In genomic region chr3:100804631-100805030, GRCh38 we compare ENCODE assay signal across 36 cellular contexts.
"Had no signal": no experiment of that assay in that cellular context is flagged by ENCODE, and none has a peak within 500 bp of the region (broad histone marks: within the 10 kb centered on the region; RNA-seq: fewer than 3 reads in every experiment).

No MANE protein-coding gene starts in this region.

- H3K4me1 ChIP-seq: ascending aorta had no signal

- FAIRE-seq: bronchial epithelial cell, TTC549 had no signal

- H3K4me1 Mint-ChIP-seq: activated B cell treated with CpG ODN at 0.5 μM for 24 hours; activated CD4-positive, alpha-beta T cell treated with anti-CD3 and anti-CD28 coated beads, Interleukin-2, amount 10 ng/mL, durations not matched to agents 24 days and 14 days; activated naive CD4-positive, alpha-beta T cell treated with anti-CD3 and anti-CD28 coated beads, Interleukin-2, amount 10 ng/mL, durations not matched to agents 7 days and 5 days; activated naive CD4-positive, alpha-beta T cell treated with anti-CD3 and anti-CD28 coated beads, Interleukin-2, amount 50 U/mL, for 24 hours; activated naive CD8-positive, alpha-beta T cell treated with anti-CD3 and anti-CD28 coated beads, Interleukin-2, amount 10 ng/mL, durations not matched to agents 7 days and 5 days; activated naive CD8-positive, alpha-beta T cell treated with anti-CD3 and anti-CD28 coated beads, Interleukin-2, amount 50 U/mL, for 24 hours; brain; central memory CD8-positive, alpha-beta T cell had no signal

- H3K36me3 ChIP-seq: ascending aorta, cardiac muscle cell had no signal

- H3K4me3 ChIP-seq: ascending aorta, cardiac muscle cell had no signal

- H3K27me3 Mint-ChIP-seq: brain had no signal

- ATAC-seq: activated CD8-positive, alpha-beta T cell treated with anti-CD3 and anti-CD28 coated beads for 36 hours; activated naive CD8-positive, alpha-beta T cell treated with anti-CD3 and anti-CD28 coated beads, Interleukin-2, amount 50 U/mL, for 24 hours had no signal

- H3K9me3 ChIP-seq: ascending aorta had no signal

- H3K4me3 Mint-ChIP-seq: activated B cell treated with CpG ODN at 0.5 μM for 24 hours; activated CD4-positive, alpha-beta memory T cell treated with anti-CD3 and anti-CD28 coated beads for 36 hours; activated CD4-positive, alpha-beta T cell treated with anti-CD3 and anti-CD28 coated beads, Interleukin-2, amount 10 ng/mL, durations not matched to agents 24 days and 14 days; activated CD8-positive, alpha-beta T cell treated with anti-CD3 and anti-CD28 coated beads for 36 hours; activated naive CD4-positive, alpha-beta T cell treated with anti-CD3 and anti-CD28 coated beads, Interleukin-2, amount 10 ng/mL, durations not matched to agents 7 days and 5 days; activated naive CD4-positive, alpha-beta T cell treated with anti-CD3 and anti-CD28 coated beads, Interleukin-2, amount 50 U/mL, for 24 hours; activated naive CD8-positive, alpha-beta T cell; activated naive CD8-positive, alpha-beta T cell treated with anti-CD3 and anti-CD28 coated beads, Interleukin-2, amount 10 ng/mL, durations not matched to agents 7 days and 5 days; activated naive CD8-positive, alpha-beta T cell treated with anti-CD3 and anti-CD28 coated beads, Interleukin-2, amount 50 U/mL, for 24 hours; brain; central memory CD8-positive, alpha-beta T cell; T-helper 1 cell treated with Interleukin-12 subunit alpha and Interleukin-12 subunit beta and Interleukin-4 antibody, amounts not matched to agents 30 μg/mL and 1 μg/mL, for 36 hours; T-helper 2 cell treated with Interferon-gamma antibody and Interleukin-4, amounts not matched to agents 5 μg/mL and 100 μg/mL, for 36 hours had no signal

- H3K27ac ChIP-seq: ascending aorta, cardiac muscle cell, VCaP had no signal

- H3K9me3 Mint-ChIP-seq: activated B cell treated with CpG ODN at 0.5 μM for 24 hours; activated CD4-positive, alpha-beta memory T cell treated with anti-CD3 and anti-CD28 coated beads for 36 hours; activated CD4-positive, alpha-beta T cell treated with anti-CD3 and anti-CD28 coated beads, Interleukin-2, amount 10 ng/mL, durations not matched to agents 24 days and 14 days; activated CD8-positive, alpha-beta T cell treated with anti-CD3 and anti-CD28 coated beads for 36 hours; activated naive CD4-positive, alpha-beta T cell treated with anti-CD3 and anti-CD28 coated beads, Interleukin-2, amount 10 ng/mL, durations not matched to agents 7 days and 5 days; activated naive CD4-positive, alpha-beta T cell treated with anti-CD3 and anti-CD28 coated beads, Interleukin-2, amount 50 U/mL, for 24 hours; activated naive CD8-positive, alpha-beta T cell treated with anti-CD3 and anti-CD28 coated beads, Interleukin-2, amount 50 U/mL, for 24 hours; activated T-helper 2 cell treated with anti-CD3 and anti-CD28 coated beads, Interferon-gamma antibody, Interleukin-2, Interleukin-4, amounts not matched to agents 10 μg/mL and 5 μg/mL and 100 μg/mL, durations not matched to agents 14 hours and 24 hours and 36 hours; brain; central memory CD8-positive, alpha-beta T cell; T-helper 1 cell treated with Interleukin-12 subunit alpha and Interleukin-12 subunit beta and Interleukin-4 antibody, amounts not matched to agents 30 μg/mL and 1 μg/mL, for 36 hours; T-helper 2 cell treated with Interferon-gamma antibody and Interleukin-4, amounts not matched to agents 5 μg/mL and 100 μg/mL, for 36 hours had no signal

- H3K36me3 Mint-ChIP-seq: activated CD4-positive, alpha-beta memory T cell treated with anti-CD3 and anti-CD28 coated beads for 36 hours; activated naive CD4-positive, alpha-beta T cell treated with anti-CD3 and anti-CD28 coated beads, Interleukin-2, amount 10 ng/mL, durations not matched to agents 7 days and 5 days; activated naive CD4-positive, alpha-beta T cell treated with anti-CD3 and anti-CD28 coated beads, Interleukin-2, amount 50 U/mL, for 24 hours; activated naive CD8-positive, alpha-beta T cell; activated naive CD8-positive, alpha-beta T cell treated with anti-CD3 and anti-CD28 coated beads, Interleukin-2, amount 10 ng/mL, durations not matched to agents 7 days and 5 days; brain had no signal

- H3K27me3 ChIP-seq: ascending aorta, cardiac muscle cell had no signal

- DNase-seq: activated B cell treated with CpG ODN at 0.5 μM for 24 hours; activated CD4-positive, alpha-beta memory T cell treated with anti-CD3 and anti-CD28 coated beads for 36 hours; activated CD4-positive, alpha-beta T cell treated with anti-CD3 and anti-CD28 coated beads for 4 hours; activated CD4-positive, alpha-beta T cell treated with anti-CD3 and anti-CD28 coated beads, Interleukin-2, amount 10 ng/mL, durations not matched to agents 24 days and 14 days; activated CD4-positive, alpha-beta T cell treated with anti-CD3 and anti-CD28 coated beads, Interleukin-2, amount 50 U/mL, for 1 hour; activated CD4-positive, alpha-beta T cell treated with anti-CD3 and anti-CD28 coated beads, Interleukin-2, amount 50 U/mL, for 4 hours; activated CD4-positive, CD25-positive, alpha-beta regulatory T cell treated with anti-CD3 and anti-CD28 coated beads, Interleukin-2, amount 50 U/mL, for 72 hours; activated CD8-positive, alpha-beta memory T cell treated with anti-CD3 and anti-CD28 coated beads, Interleukin-2, amount 50 U/mL, for 4 hours; activated CD8-positive, alpha-beta T cell treated with anti-CD3 and anti-CD28 coated beads for 36 hours; activated effector memory CD4-positive, alpha-beta T cell treated with Interleukin-2 at 50 U/mL for 16 hours; activated gamma-delta T cell; activated naive CD4-positive, alpha-beta T cell treated with anti-CD3 and anti-CD28 coated beads, Interleukin-2, amount 10 ng/mL, durations not matched to agents 7 days and 5 days; activated naive CD4-positive, alpha-beta T cell treated with Interleukin-2 at 50 U/mL for 16 hours; activated naive CD8-positive, alpha-beta T cell treated with anti-CD3 and anti-CD28 coated beads, Interleukin-2, amount 10 ng/mL, durations not matched to agents 7 days and 5 days; activated naive CD8-positive, alpha-beta T cell treated with anti-CD3 and anti-CD28 coated beads, Interleukin-2, amount 50 U/mL, for 24 hours; activated T-cell treated with anti-CD3 and anti-CD28 coated beads for 4 hours; activated T-cell treated with anti-CD3 and anti-CD28 coated beads, Interleukin-2, amount 50 U/mL, for 1 hour; activated T-cell treated with anti-CD3 and anti-CD28 coated beads, Interleukin-2, amount 50 U/mL, for 48 hours; amygdala; anterior cingulate cortex; caudate nucleus; cerebellar nuclear complex; T-helper 2 cell; T-helper 9 cell had no signal
